ENCODE assay signal across 9 cellular contexts in genomic region chr1:62082456-62083363, GRCh38.
DNase-seq lines count a peak whose midpoint lies in the region; ATAC-seq and TF ChIP-seq lines count a peak whose summit lies in the region.
"Had no signal": no experiment of that assay in that cellular context is flagged by ENCODE, and none has a peak within 500 bp of the region (broad histone marks: within the 10 kb centered on the region; RNA-seq: fewer than 3 reads in every experiment).

No MANE protein-coding gene starts in this region.

- intact Hi-C loops in spleen (cut with DNase I; ENCODE audit: low total_unique reads) = no loop called here

- no peak overlapping the region for H3K4me3 ChIP-seq in Peyer's patch
- H3K4me3 ChIP-seq in right atrium auricular region = no peak overlapping the region
- no peak overlapping the region for H3K4me3 ChIP-seq in spleen

- H3K9me3 Mint-ChIP-seq in activated naive CD8-positive, alpha-beta T cell treated with anti-CD3 and anti-CD28 coated beads, Interleukin-2, amount 50 U/mL, for 24 hours = no peaks in the 10 kb centered on the region

- no peaks in the 10 kb centered on the region for H3K27me3 Mint-ChIP-seq in activated naive CD8-positive, alpha-beta T cell treated with anti-CD3 and anti-CD28 coated beads, Interleukin-2, amount 50 U/mL, for 24 hours

- H3K9me3 ChIP-seq in Peyer's patch = no peaks in the 10 kb centered on the region
- no peaks in the 10 kb centered on the region for H3K9me3 ChIP-seq in right atrium auricular region
- no peaks in the 10 kb centered on the region for H3K9me3 ChIP-seq in spleen
- H3K9me3 ChIP-seq: neutrophil had no signal

- no peak overlapping the region for H3K4me3 Mint-ChIP-seq in activated naive CD8-positive, alpha-beta T cell treated with anti-CD3 and anti-CD28 coated beads, Interleukin-2, amount 50 U/mL, for 24 hours

- DNase-seq in AML-193 (lab: John Stamatoyannopoulos, UW) (peak; percentile 12 to 30), Peyer's patch (peak in 2 of 3 donors; percentile 22 to 70), right atrium auricular region (ENCODE audit: low spot score) (no peak), spleen (no peak), occipital lobe (lab: John Stamatoyannopoulos, UW) (no peak)
- peak; percentile 38 for DNase-seq in activated naive CD8-positive, alpha-beta T cell treated with anti-CD3 and anti-CD28 coated beads, Interleukin-2, amount 50 U/mL, for 24 hours

- TF ChIP-seq POLR2A in Peyer's patch (IDR thresholded peaks at IDR 0.05) (no peak), spleen (IDR thresholded peaks at IDR 0.05) (no peak)

- TF ChIP-seq CTCF in Peyer's patch (IDR thresholded peaks at IDR 0.05) (peak; percentile 48 to 83 (median 70)), right atrium auricular region (IDR thresholded peaks at IDR 0.05) (peak; percentile 84 to 91), spleen (IDR thresholded peaks at IDR 0.05 in 8 of 11, conservative IDR thresholded peaks at IDR 0.05 in 3 of 11) (peak; percentile 31 to 89 (median 78))

- H3K4me1 ChIP-seq in Peyer's patch (no peaks in the 10 kb centered on the region), right atrium auricular region (peaks cover 0 to 11% of the 10 kb centered on the region in 2 donors), spleen (no peaks in the 10 kb centered on the region)

- ATAC-seq in GM18498 (IDR thresholded peaks at IDR 0.05; ENCODE audit: unreplicated experiment) (peak; percentile 85), HG03521 (IDR thresholded peaks at IDR 0.05; ENCODE audit: unreplicated experiment) (peak; percentile 74)
- peak; percentile 61 for ATAC-seq in activated naive CD8-positive, alpha-beta T cell treated with anti-CD3 and anti-CD28 coated beads, Interleukin-2, amount 50 U/mL, for 24 hours

- H3K27ac ChIP-seq in Peyer's patch (no peak overlapping the region), right atrium auricular region (no peak overlapping the region), spleen (no peak overlapping the region)
- H3K27ac ChIP-seq: neutrophil had no signal

- H3K4me1 Mint-ChIP-seq in activated naive CD8-positive, alpha-beta T cell treated with anti-CD3 and anti-CD28 coated beads, Interleukin-2, amount 50 U/mL, for 24 hours = no peaks in the 10 kb centered on the region

- no peaks in the 10 kb centered on the region for H3K36me3 Mint-ChIP-seq in activated naive CD8-positive, alpha-beta T cell treated with anti-CD3 and anti-CD28 coated beads, Interleukin-2, amount 50 U/mL, for 24 hours (ENCODE audit: low read depth)

- peaks cover 0 to 30% (median 0%) of the 10 kb centered on the region in 3 donors for H3K36me3 ChIP-seq in Peyer's patch
- no peaks in the 10 kb centered on the region for H3K36me3 ChIP-seq in right atrium auricular region
- H3K36me3 ChIP-seq in spleen = peaks cover 0 to 51% (median 0%) of the 10 kb centered on the region in 6 donors
- H3K36me3 ChIP-seq: neutrophil had no signal

- no peaks in the 10 kb centered on the region for H3K27me3 ChIP-seq in Peyer's patch
- no peaks in the 10 kb centered on the region for H3K27me3 ChIP-seq in right atrium auricular region
- no peaks in the 10 kb centered on the region for H3K27me3 ChIP-seq in spleen (replicated peaks in 1 of 7)
- H3K27me3 ChIP-seq: neutrophil had no signal

- WGBS in spleen, 5 donors = 81 to 87% (median 82%) methylated on average over 14 of the region's 14 CpGs

- no peak overlapping the region for H3K27ac Mint-ChIP-seq in activated naive CD8-positive, alpha-beta T cell treated with anti-CD3 and anti-CD28 coated beads, Interleukin-2, amount 50 U/mL, for 24 hours

Comparison
In these comparisons a context has a peak if more than half of its experiments do, and no peak if none do; other contexts are left out.
1. DNase-seq: peak in AML-193 (2 of 2), Peyer's patch (2 of 3) and activated naive CD8-positive, alpha-beta T cell treated with anti-CD3 and anti-CD28 coated beads, Interleukin-2, amount 50 U/mL, for 24 hours (single experiment); none in right atrium auricular region (single experiment), spleen (single experiment) and occipital lobe (single experiment).
2. Peak in every context shown above with its lines, with median percentiles within 50 percentile points of each other: ATAC-seq and CTCF ChIP-seq.